Comparison of ENCODE assay signal across 16 cellular contexts in genomic region chr4:143021384-143021783, GRCh38.
DNase-seq lines count a peak whose midpoint lies in the region; ATAC-seq and TF ChIP-seq lines count a peak whose summit lies in the region.
"Had no signal": no experiment of that assay in that cellular context is flagged by ENCODE, and none has a peak within 500 bp of the region (broad histone marks: within the 10 kb centered on the region; RNA-seq: fewer than 3 reads in every experiment).

No MANE protein-coding gene starts in this region.

- ATAC-seq in HG02678 (IDR thresholded peaks at IDR 0.05; ENCODE audit: unreplicated experiment) (peak; percentile 79), HG03442 (IDR thresholded peaks at IDR 0.05; ENCODE audit: unreplicated experiment) (peak; percentile 75)
- ATAC-seq in activated naive CD4-positive, alpha-beta T cell treated with anti-CD3 and anti-CD28 coated beads, Interleukin-2, amount 50 U/mL, for 72 hours, result no peak
- ATAC-seq: left lung had no signal

- DNase-seq in GM06990 (ENCODE audit: extremely low read depth, insufficient read length) (peak; percentile 40), GM19240 (ENCODE audit: insufficient read length, low spot score) (peak; percentile 9), NCI-H128 (lab: John Stamatoyannopoulos, UW; ENCODE audit: unreplicated experiment) (no peak), HEK293T (ENCODE audit: extremely low spot score) (no peak)
- DNase-seq in activated T-cell treated with anti-CD3 and anti-CD28 coated beads, Interleukin-2, amount 50 U/mL, for 1 hour, result no peak
- no peak for DNase-seq in activated naive CD4-positive, alpha-beta T cell treated with anti-CD3 and anti-CD28 coated beads, Interleukin-2, amount 50 U/mL, for 72 hours (ENCODE audit: low spot score in 2 of 2)
- DNase-seq: EL; foreskin fibroblast; left lung; NCI-H146; pancreas; stimulated activated CD4-positive, alpha-beta T cell treated with anti-CD3 and anti-CD28 coated beads, Interleukin-4, amount 100 ng/mL, for 4 hours; trophoblast cell; WERI-Rb-1 had no signal

- CTCF ChIA-PET in HEK293T (lab: Yijun Ruan, JAX), result no interaction called here

- H3K36me3 ChIP-seq in GM06990 (ENCODE audit: control insufficient read depth, insufficient read depth, low read length), result no peaks in the 10 kb centered on the region
- H3K36me3 ChIP-seq: left lung, pancreas, WERI-Rb-1 had no signal

- no peaks in the 10 kb centered on the region for H3K27me3 ChIP-seq in GM06990 (replicated peaks; ENCODE audit: control insufficient read depth, insufficient read depth, low read length)
- H3K27me3 ChIP-seq: left lung, pancreas had no signal

- POLR2A ChIA-PET in HEK293T (lab: Yijun Ruan, JAX), result no interaction called here

- H3K4me3 ChIP-seq in GM06990 (replicated peaks; ENCODE audit: low read depth, low read length), result no peak overlapping the region
- H3K4me3 ChIP-seq: left lung, pancreas had no signal

- no peak overlapping the region for H3K27ac Mint-ChIP-seq in activated naive CD4-positive, alpha-beta T cell treated with anti-CD3 and anti-CD28 coated beads, Interleukin-2, amount 50 U/mL, for 72 hours

- H3K36me3 Mint-ChIP-seq in activated naive CD4-positive, alpha-beta T cell treated with anti-CD3 and anti-CD28 coated beads, Interleukin-2, amount 50 U/mL, for 72 hours, result no peaks in the 10 kb centered on the region

- TF ChIP-seq CTCF in GM06990 (IDR thresholded peaks at IDR 0.05; ENCODE audit: insufficient read depth, low read length, poor library complexity, severe bottlenecking), result no peak

- no peaks in the 10 kb centered on the region for H3K9me3 Mint-ChIP-seq in activated naive CD4-positive, alpha-beta T cell treated with anti-CD3 and anti-CD28 coated beads, Interleukin-2, amount 50 U/mL, for 72 hours

TF ChIP-seq in HEK293T, 16 proteins besides CTCF, POLR2A, EP300 and RAD21:
- TF ChIP-seq HDGF (IDR thresholded peaks at IDR 0.05; ENCODE audit: borderline replicate concordance) (no peak), ELF4 (IDR thresholded peaks at IDR 0.05) (no peak), CTBP1 (IDR thresholded peaks at IDR 0.05; ENCODE audit: borderline replicate concordance) (no peak), ARNT (IDR thresholded peaks at IDR 0.05) (no peak), TARDBP (IDR thresholded peaks at IDR 0.05) (no peak), SP1 (IDR thresholded peaks at IDR 0.05) (no peak), L3MBTL2 (conservative IDR thresholded peaks at IDR 0.05) (no peak), BHLHE40 (IDR thresholded peaks at IDR 0.05; ENCODE audit: borderline replicate concordance) (no peak), LEF1 (IDR thresholded peaks at IDR 0.05; ENCODE audit: borderline replicate concordance) (no peak), SUZ12 (IDR thresholded peaks at IDR 0.05) (no peak), PKNOX1 (IDR thresholded peaks at IDR 0.05) (no peak), FOXM1 (IDR thresholded peaks at IDR 0.05; ENCODE audit: borderline replicate concordance) (no peak), FOXA1 (IDR thresholded peaks at IDR 0.05) (no peak), FOXK2 (IDR thresholded peaks at IDR 0.05) (no peak)

Comparison
In these comparisons a context has a peak if more than half of its experiments do, and no peak if none do; other contexts are left out.
1. DNase-seq: peak in GM06990 (single experiment) and GM19240 (single experiment); none in NCI-H128 (single experiment), activated T-cell treated with anti-CD3 and anti-CD28 coated beads, Interleukin-2, amount 50 U/mL, for 1 hour (single experiment), activated naive CD4-positive, alpha-beta T cell treated with anti-CD3 and anti-CD28 coated beads, Interleukin-2, amount 50 U/mL, for 72 hours (0 of 2) and HEK293T (single experiment).
2. ATAC-seq: peak in HG02678 (single experiment) and HG03442 (single experiment); none in activated naive CD4-positive, alpha-beta T cell treated with anti-CD3 and anti-CD28 coated beads, Interleukin-2, amount 50 U/mL, for 72 hours (0 of 2).